In the genomic region with DNA sequence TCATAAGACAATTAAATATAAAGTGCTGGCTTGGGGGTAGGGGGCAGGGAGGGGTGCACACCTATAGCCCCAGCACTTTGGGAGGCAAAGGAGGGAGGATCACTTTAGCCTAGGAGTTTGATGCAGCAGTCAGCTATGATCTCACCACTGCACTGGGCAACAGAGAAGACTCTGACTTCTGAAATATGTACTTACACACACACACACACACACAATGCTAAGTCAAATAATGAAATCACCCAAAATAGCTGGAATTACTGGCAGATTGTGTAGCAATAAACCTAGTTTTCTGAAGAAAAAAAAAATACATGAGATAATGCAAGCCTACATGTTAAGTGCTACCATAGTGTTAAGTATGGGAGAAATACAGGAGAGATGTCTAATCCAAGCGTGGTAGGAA, we compare ENCODE assay signal across 1 cellular context.
TF ChIP-seq lines count a peak whose summit lies in the region.

No MANE protein-coding gene starts in this region.

TF ChIP-seq in GM23338, 12 proteins besides CTCF, POLR2A, EP300 and RAD21 (continued from another document):
- TF ChIP-seq, protein P1, sequence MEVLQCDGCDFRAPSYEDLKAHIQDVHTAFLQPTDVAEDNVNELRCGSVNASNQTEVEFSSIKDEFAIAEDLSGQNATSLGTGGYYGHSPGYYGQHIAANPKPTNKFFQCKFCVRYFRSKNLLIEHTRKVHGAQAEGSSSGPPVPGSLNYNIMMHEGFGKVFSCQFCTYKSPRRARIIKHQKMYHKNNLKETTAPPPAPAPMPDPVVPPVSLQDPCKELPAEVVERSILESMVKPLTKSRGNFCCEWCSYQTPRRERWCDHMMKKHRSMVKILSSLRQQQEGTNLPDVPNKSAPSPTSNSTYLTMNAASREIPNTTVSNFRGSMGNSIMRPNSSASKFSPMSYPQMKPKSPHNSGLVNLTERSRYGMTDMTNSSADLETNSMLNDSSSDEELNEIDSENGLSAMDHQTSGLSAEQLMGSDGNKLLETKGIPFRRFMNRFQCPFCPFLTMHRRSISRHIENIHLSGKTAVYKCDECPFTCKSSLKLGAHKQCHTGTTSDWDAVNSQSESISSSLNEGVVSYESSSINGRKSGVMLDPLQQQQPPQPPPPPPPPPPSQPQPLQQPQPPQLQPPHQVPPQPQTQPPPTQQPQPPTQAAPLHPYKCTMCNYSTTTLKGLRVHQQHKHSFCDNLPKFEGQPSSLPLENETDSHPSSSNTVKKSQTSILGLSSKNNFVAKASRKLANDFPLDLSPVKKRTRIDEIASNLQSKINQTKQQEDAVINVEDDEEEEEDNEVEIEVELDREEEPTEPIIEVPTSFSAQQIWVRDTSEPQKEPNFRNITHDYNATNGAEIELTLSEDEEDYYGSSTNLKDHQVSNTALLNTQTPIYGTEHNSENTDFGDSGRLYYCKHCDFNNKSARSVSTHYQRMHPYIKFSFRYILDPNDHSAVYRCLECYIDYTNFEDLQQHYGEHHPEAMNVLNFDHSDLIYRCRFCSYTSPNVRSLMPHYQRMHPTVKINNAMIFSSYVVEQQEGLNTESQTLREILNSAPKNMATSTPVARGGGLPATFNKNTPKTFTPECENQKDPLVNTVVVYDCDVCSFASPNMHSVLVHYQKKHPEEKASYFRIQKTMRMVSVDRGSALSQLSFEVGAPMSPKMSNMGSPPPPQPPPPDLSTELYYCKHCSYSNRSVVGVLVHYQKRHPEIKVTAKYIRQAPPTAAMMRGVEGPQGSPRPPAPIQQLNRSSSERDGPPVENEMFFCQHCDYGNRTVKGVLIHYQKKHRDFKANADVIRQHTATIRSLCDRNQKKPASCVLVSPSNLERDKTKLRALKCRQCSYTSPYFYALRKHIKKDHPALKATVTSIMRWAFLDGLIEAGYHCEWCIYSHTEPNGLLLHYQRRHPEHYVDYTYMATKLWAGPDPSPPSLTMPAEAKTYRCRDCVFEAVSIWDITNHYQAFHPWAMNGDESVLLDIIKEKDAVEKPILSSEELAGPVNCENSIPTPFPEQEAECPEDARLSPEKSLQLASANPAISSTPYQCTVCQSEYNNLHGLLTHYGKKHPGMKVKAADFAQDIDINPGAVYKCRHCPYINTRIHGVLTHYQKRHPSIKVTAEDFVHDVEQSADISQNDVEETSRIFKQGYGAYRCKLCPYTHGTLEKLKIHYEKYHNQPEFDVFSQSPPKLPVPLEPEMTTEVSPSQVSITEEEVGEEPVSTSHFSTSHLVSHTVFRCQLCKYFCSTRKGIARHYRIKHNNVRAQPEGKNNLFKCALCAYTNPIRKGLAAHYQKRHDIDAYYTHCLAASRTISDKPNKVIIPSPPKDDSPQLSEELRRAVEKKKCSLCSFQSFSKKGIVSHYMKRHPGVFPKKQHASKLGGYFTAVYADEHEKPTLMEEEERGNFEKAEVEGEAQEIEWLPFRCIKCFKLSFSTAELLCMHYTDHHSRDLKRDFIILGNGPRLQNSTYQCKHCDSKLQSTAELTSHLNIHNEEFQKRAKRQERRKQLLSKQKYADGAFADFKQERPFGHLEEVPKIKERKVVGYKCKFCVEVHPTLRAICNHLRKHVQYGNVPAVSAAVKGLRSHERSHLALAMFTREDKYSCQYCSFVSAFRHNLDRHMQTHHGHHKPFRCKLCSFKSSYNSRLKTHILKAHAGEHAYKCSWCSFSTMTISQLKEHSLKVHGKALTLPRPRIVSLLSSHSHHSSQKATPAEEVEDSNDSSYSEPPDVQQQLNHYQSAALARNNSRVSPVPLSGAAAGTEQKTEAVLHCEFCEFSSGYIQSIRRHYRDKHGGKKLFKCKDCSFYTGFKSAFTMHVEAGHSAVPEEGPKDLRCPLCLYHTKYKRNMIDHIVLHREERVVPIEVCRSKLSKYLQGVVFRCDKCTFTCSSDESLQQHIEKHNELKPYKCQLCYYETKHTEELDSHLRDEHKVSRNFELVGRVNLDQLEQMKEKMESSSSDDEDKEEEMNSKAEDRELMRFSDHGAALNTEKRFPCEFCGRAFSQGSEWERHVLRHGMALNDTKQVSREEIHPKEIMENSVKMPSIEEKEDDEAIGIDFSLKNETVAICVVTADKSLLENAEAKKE (CRISPR knock-in tag; IDR thresholded peaks at IDR 0.05): no peak
- no peak for TF ChIP-seq POLR2AphosphoS5 (IDR thresholded peaks at IDR 0.05; ENCODE audit: low read depth)
- no peak for TF ChIP-seq STAT1 (IDR thresholded peaks at IDR 0.05; ENCODE audit: unreplicated experiment)
- TF ChIP-seq EZH2phosphoT487 (IDR thresholded peaks at IDR 0.05; ENCODE audit: unreplicated experiment): no peak
- TF ChIP-seq, protein P2, sequence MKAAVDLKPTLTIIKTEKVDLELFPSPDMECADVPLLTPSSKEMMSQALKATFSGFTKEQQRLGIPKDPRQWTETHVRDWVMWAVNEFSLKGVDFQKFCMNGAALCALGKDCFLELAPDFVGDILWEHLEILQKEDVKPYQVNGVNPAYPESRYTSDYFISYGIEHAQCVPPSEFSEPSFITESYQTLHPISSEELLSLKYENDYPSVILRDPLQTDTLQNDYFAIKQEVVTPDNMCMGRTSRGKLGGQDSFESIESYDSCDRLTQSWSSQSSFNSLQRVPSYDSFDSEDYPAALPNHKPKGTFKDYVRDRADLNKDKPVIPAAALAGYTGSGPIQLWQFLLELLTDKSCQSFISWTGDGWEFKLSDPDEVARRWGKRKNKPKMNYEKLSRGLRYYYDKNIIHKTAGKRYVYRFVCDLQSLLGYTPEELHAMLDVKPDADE (IDR thresholded peaks at IDR 0.05): no peak
- TF ChIP-seq ZNF114 (CRISPR knock-in tag; IDR thresholded peaks at IDR 0.05): no peak
- TF ChIP-seq ZNF331 (CRISPR knock-in tag; IDR thresholded peaks at IDR 0.05; ENCODE audit: low read depth): no peak
- TF ChIP-seq, protein P3, sequence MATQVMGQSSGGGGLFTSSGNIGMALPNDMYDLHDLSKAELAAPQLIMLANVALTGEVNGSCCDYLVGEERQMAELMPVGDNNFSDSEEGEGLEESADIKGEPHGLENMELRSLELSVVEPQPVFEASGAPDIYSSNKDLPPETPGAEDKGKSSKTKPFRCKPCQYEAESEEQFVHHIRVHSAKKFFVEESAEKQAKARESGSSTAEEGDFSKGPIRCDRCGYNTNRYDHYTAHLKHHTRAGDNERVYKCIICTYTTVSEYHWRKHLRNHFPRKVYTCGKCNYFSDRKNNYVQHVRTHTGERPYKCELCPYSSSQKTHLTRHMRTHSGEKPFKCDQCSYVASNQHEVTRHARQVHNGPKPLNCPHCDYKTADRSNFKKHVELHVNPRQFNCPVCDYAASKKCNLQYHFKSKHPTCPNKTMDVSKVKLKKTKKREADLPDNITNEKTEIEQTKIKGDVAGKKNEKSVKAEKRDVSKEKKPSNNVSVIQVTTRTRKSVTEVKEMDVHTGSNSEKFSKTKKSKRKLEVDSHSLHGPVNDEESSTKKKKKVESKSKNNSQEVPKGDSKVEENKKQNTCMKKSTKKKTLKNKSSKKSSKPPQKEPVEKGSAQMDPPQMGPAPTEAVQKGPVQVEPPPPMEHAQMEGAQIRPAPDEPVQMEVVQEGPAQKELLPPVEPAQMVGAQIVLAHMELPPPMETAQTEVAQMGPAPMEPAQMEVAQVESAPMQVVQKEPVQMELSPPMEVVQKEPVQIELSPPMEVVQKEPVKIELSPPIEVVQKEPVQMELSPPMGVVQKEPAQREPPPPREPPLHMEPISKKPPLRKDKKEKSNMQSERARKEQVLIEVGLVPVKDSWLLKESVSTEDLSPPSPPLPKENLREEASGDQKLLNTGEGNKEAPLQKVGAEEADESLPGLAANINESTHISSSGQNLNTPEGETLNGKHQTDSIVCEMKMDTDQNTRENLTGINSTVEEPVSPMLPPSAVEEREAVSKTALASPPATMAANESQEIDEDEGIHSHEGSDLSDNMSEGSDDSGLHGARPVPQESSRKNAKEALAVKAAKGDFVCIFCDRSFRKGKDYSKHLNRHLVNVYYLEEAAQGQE (IDR thresholded peaks at IDR 0.05; ENCODE audit: unreplicated experiment): no peak
